Comparison of ENCODE assay signal across 8 cellular contexts in genomic region chr12:4506870-4507269, GRCh38.
A peak's percentile ranks its signal among the peaks of the same experiment; 100 is the strongest.
DNase-seq lines count a peak whose midpoint lies in the region; ATAC-seq and TF ChIP-seq lines count a peak whose summit lies in the region.

No MANE protein-coding gene starts in this region.

- H3K27me3 Mint-ChIP-seq in central memory CD8-positive, alpha-beta T cell, result no peaks in the 10 kb centered on the region

- no peak overlapping the region for H2AFZ ChIP-seq in DND-41 (ENCODE audit: low read depth, low read length)

- H3K79me2 ChIP-seq in DND-41 (ENCODE audit: insufficient read depth, low read length), result no peaks in the 10 kb centered on the region

- H3K9ac ChIP-seq in DND-41 (ENCODE audit: low read depth, low read length), result no peak overlapping the region

- DNase-seq in DND-41 (peak; percentile 20), NCI-H2081 (lab: John Stamatoyannopoulos, UW) (no peak), NCI-H2029 (lab: John Stamatoyannopoulos, UW) (no peak)
- no peak for DNase-seq in central memory CD8-positive, alpha-beta T cell (ENCODE audit: low spot score in 2 of 2)
- no peak for DNase-seq in stimulated activated CD8-positive, alpha-beta memory T cell treated with anti-CD3 and anti-CD28 coated beads, Interleukin-4, amount 100 ng/mL, for 48 hours
- DNase-seq in effector CD8-positive, alpha-beta T cell (lab: John Stamatoyannopoulos, UW), result no peak

- ATAC-seq in DND-41 (ENCODE audit: insufficient read depth, low read depth) (peak; percentile 100), GM19463 (IDR thresholded peaks at IDR 0.05; ENCODE audit: unreplicated experiment) (peak; percentile 68), HG03575 (IDR thresholded peaks at IDR 0.05; ENCODE audit: extremely low read depth, insufficient number of reproducible peaks, low FRiP score, unreplicated experiment) (peak; percentile 91)
- ATAC-seq in central memory CD8-positive, alpha-beta T cell (replicated peaks; ENCODE audit: extremely low read depth, poor library complexity, severe bottlenecking), result peak; percentile 94

- H3K9me3 ChIP-seq in DND-41 (ENCODE audit: insufficient read depth, low read length, severe bottlenecking), result no peaks in the 10 kb centered on the region

- H3K36me3 Mint-ChIP-seq in central memory CD8-positive, alpha-beta T cell (ENCODE audit: insufficient read depth), result peaks cover 9% of the 10 kb centered on the region

- H3K9me3 Mint-ChIP-seq in central memory CD8-positive, alpha-beta T cell, result no peaks in the 10 kb centered on the region

- peak overlapping the region; percentile 8 for H3K4me3 Mint-ChIP-seq in central memory CD8-positive, alpha-beta T cell

- H3K4me2 ChIP-seq in DND-41 (ENCODE audit: insufficient read depth, low read length), result peak overlapping the region; percentile 47; the same call in 1 of the 2 replicates

- H3K27ac ChIP-seq in DND-41 (ENCODE audit: low read length), result peak overlapping the region; percentile 18; the same call in 1 of the 2 replicates

- H4K20me1 ChIP-seq in DND-41 (ENCODE audit: insufficient read depth, low read length), result no peaks in the 10 kb centered on the region

- H3K27ac Mint-ChIP-seq in central memory CD8-positive, alpha-beta T cell (ENCODE audit: low read depth), result peak overlapping the region; percentile 32

- H3K36me3 ChIP-seq in DND-41 (ENCODE audit: insufficient read depth, low read length), result peaks cover 22% of the 10 kb centered on the region; the same call in 1 of the 2 replicates

- TF ChIP-seq CTCF in DND-41 (IDR thresholded peaks at IDR 0.05; ENCODE audit: borderline replicate concordance, extremely low read depth, low read length, poor library complexity, severe bottlenecking), result no peak

- H3K4me1 Mint-ChIP-seq in central memory CD8-positive, alpha-beta T cell, result peaks cover 19% of the 10 kb centered on the region

- peaks cover 25% of the 10 kb centered on the region for H3K4me1 ChIP-seq in DND-41 (ENCODE audit: insufficient read depth, low read length)

- no peak overlapping the region for H3K4me3 ChIP-seq in DND-41 (ENCODE audit: low read depth in 1 of 2, low read length in 2 of 2)

- no peaks in the 10 kb centered on the region for H3K27me3 ChIP-seq in DND-41 (ENCODE audit: insufficient read depth, low read length, poor library complexity)
